In genomic region chr1:18901147-18901951, GRCh38 we compare ENCODE assay signal across 1 cellular context.
A peak's percentile ranks its signal among the peaks of the same experiment; 100 is the strongest.
TF ChIP-seq lines count a peak whose summit lies in the region.

No MANE protein-coding gene starts in this region.

TF ChIP-seq in HepG2, 621 proteins besides CTCF, POLR2A, EP300 and RAD21 (continued from another document and continues in another):
- TF ChIP-seq, protein P1, sequence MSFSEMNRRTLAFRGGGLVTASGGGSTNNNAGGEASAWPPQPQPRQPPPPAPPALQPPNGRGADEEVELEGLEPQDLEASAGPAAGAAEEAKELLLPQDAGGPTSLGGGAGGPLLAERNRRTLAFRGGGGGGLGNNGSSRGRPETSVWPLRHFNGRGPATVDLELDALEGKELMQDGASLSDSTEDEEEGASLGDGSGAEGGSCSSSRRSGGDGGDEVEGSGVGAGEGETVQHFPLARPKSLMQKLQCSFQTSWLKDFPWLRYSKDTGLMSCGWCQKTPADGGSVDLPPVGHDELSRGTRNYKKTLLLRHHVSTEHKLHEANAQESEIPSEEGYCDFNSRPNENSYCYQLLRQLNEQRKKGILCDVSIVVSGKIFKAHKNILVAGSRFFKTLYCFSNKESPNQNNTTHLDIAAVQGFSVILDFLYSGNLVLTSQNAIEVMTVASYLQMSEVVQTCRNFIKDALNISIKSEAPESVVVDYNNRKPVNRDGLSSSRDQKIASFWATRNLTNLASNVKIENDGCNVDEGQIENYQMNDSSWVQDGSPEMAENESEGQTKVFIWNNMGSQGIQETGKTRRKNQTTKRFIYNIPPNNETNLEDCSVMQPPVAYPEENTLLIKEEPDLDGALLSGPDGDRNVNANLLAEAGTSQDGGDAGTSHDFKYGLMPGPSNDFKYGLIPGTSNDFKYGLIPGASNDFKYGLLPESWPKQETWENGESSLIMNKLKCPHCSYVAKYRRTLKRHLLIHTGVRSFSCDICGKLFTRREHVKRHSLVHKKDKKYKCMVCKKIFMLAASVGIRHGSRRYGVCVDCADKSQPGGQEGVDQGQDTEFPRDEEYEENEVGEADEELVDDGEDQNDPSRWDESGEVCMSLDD (CRISPR knock-in tag; IDR thresholded peaks at IDR 0.05; ENCODE audit: borderline replicate concordance): peak; percentile 72; the same call in 1 of the 2 replicates
- TF ChIP-seq PBX2 (CRISPR knock-in tag; IDR thresholded peaks at IDR 0.05) (no peak), MEIS2 (CRISPR knock-in tag; IDR thresholded peaks at IDR 0.05) (peak; percentile 80), GPBP1L1 (CRISPR knock-in tag; IDR thresholded peaks at IDR 0.05) (no peak), SNAPC4 (CRISPR knock-in tag; IDR thresholded peaks at IDR 0.05) (no peak), ZNF280B (CRISPR knock-in tag; IDR thresholded peaks at IDR 0.05; ENCODE audit: borderline replicate concordance) (no peak), PCBP1 (IDR thresholded peaks at IDR 0.05; ENCODE audit: borderline replicate concordance, low read depth, low read length) (no peak), ZNF546 (CRISPR knock-in tag; conservative IDR thresholded peaks at IDR 0.05) (no peak), TFDP1 (CRISPR knock-in tag; IDR thresholded peaks at IDR 0.05; ENCODE audit: borderline replicate concordance) (peak; percentile 12; the same call in 1 of the 2 replicates), ZFP37 (CRISPR knock-in tag; IDR thresholded peaks at IDR 0.05; ENCODE audit: borderline replicate concordance) (0 out of 2 replicates have a peak, but pooled peaks have one; percentile 27), HNRNPL (IDR thresholded peaks at IDR 0.05; ENCODE audit: low read depth, low read length) (peak; percentile 88), TBX3 (IDR thresholded peaks at IDR 0.05; ENCODE audit: borderline replicate concordance) (no peak), CHD4 (IDR thresholded peaks at IDR 0.05; ENCODE audit: borderline replicate concordance, low read length) (0 out of 2 replicates have a peak, but pooled peaks have one; percentile 41), PHF8 (CRISPR knock-in tag; IDR thresholded peaks at IDR 0.05) (peak; percentile 34; the same call in 1 of the 2 replicates), ZNF766 (CRISPR knock-in tag; IDR thresholded peaks at IDR 0.05; ENCODE audit: borderline replicate concordance) (no peak), MEIS1 (CRISPR knock-in tag; IDR thresholded peaks at IDR 0.05; ENCODE audit: borderline replicate concordance) (0 out of 2 replicates have a peak, but pooled peaks have one; percentile 26), ZNF317 (CRISPR knock-in tag; IDR thresholded peaks at IDR 0.05) (peak; percentile 76), PRDM15 (CRISPR knock-in tag; IDR thresholded peaks at IDR 0.05) (no peak; the same call in 1 of the 2 replicates), PRMT3 (CRISPR knock-in tag; IDR thresholded peaks at IDR 0.05; ENCODE audit: borderline replicate concordance, low read depth) (no peak), SAP130 (CRISPR knock-in tag; IDR thresholded peaks at IDR 0.05; ENCODE audit: low read depth) (peak; percentile 97), ZNF574 (CRISPR knock-in tag; IDR thresholded peaks at IDR 0.05) (peak; percentile 70; the same call in 1 of the 2 replicates), NFIB (CRISPR knock-in tag; IDR thresholded peaks at IDR 0.05; ENCODE audit: borderline replicate concordance) (no peak)
- TF ChIP-seq, protein P2, sequence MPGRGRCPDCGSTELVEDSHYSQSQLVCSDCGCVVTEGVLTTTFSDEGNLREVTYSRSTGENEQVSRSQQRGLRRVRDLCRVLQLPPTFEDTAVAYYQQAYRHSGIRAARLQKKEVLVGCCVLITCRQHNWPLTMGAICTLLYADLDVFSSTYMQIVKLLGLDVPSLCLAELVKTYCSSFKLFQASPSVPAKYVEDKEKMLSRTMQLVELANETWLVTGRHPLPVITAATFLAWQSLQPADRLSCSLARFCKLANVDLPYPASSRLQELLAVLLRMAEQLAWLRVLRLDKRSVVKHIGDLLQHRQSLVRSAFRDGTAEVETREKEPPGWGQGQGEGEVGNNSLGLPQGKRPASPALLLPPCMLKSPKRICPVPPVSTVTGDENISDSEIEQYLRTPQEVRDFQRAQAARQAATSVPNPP (CRISPR knock-in tag; IDR thresholded peaks at IDR 0.05): no peak
- TF ChIP-seq, protein P3, sequence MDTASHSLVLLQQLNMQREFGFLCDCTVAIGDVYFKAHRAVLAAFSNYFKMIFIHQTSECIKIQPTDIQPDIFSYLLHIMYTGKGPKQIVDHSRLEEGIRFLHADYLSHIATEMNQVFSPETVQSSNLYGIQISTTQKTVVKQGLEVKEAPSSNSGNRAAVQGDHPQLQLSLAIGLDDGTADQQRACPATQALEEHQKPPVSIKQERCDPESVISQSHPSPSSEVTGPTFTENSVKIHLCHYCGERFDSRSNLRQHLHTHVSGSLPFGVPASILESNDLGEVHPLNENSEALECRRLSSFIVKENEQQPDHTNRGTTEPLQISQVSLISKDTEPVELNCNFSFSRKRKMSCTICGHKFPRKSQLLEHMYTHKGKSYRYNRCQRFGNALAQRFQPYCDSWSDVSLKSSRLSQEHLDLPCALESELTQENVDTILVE (CRISPR knock-in tag; IDR thresholded peaks at IDR 0.05): peak; percentile 46; the same call in 1 of the 2 replicates
